In genomic region chr5:61371474-61371873, GRCh38 we compare ENCODE assay signal across 14 cellular contexts.
"Had no signal": no experiment of that assay in that cellular context is flagged by ENCODE, and none has a peak within 500 bp of the region (broad histone marks: within the 10 kb centered on the region; RNA-seq: fewer than 3 reads in every experiment).

No MANE protein-coding gene starts in this region.

- H3K4me3 Mint-ChIP-seq: activated naive CD4-positive, alpha-beta T cell treated with anti-CD3 and anti-CD28 coated beads, Interleukin-2, amount 10 ng/mL, durations not matched to agents 7 days and 5 days; naive thymus-derived CD8-positive, alpha-beta T cell; stimulated activated naive CD8-positive, alpha-beta T cell treated with anti-CD3 and anti-CD28 coated beads, Interleukin-15, Interleukin-2, amounts not matched to agents 100 ng/mL and 50 ng/mL, for 24 hours had no signal

- H3K9me3 ChIP-seq: colonic mucosa, mucosa of descending colon, sigmoid colon, thoracic aorta had no signal

- H3K27me3 Mint-ChIP-seq: activated naive CD4-positive, alpha-beta T cell treated with anti-CD3 and anti-CD28 coated beads, Interleukin-2, amount 10 ng/mL, durations not matched to agents 7 days and 5 days; naive thymus-derived CD8-positive, alpha-beta T cell; stimulated activated naive CD8-positive, alpha-beta T cell treated with anti-CD3 and anti-CD28 coated beads, Interleukin-15, Interleukin-2, amounts not matched to agents 100 ng/mL and 50 ng/mL, for 24 hours had no signal

- H3K36me3 Mint-ChIP-seq: activated naive CD4-positive, alpha-beta T cell treated with anti-CD3 and anti-CD28 coated beads, Interleukin-2, amount 10 ng/mL, durations not matched to agents 7 days and 5 days had no signal

- ATAC-seq: foreskin keratinocyte; naive thymus-derived CD8-positive, alpha-beta T cell had no signal

- DNase-seq: activated CD4-positive, alpha-beta T cell treated with anti-CD3 and anti-CD28 coated beads, Interleukin-2, amount 50 U/mL, for 1 hour; activated naive CD4-positive, alpha-beta T cell treated with anti-CD3 and anti-CD28 coated beads, Interleukin-2, amount 10 ng/mL, durations not matched to agents 7 days and 5 days; colonic mucosa; foreskin keratinocyte; mucosa of descending colon; naive thymus-derived CD8-positive, alpha-beta T cell; occipital lobe; sigmoid colon; stimulated activated CD4-positive, alpha-beta T cell treated with anti-CD3 and anti-CD28 coated beads, Interleukin-12 subunit alpha, Interleukin-12 subunit beta, amount 100 ng/mL, for 4 hours; stimulated activated CD4-positive, alpha-beta T cell treated with anti-CD3 and anti-CD28 coated beads, Interleukin-2, amount 100 ng/mL, for 48 hours; stimulated activated CD8-positive, alpha-beta memory T cell treated with anti-CD3 and anti-CD28 coated beads, Interleukin-4, amount 100 ng/mL, for 48 hours had no signal

- H3K4me1 Mint-ChIP-seq: activated naive CD4-positive, alpha-beta T cell treated with anti-CD3 and anti-CD28 coated beads, Interleukin-2, amount 10 ng/mL, durations not matched to agents 7 days and 5 days had no signal

- H3K27ac Mint-ChIP-seq: activated naive CD4-positive, alpha-beta T cell treated with anti-CD3 and anti-CD28 coated beads, Interleukin-2, amount 10 ng/mL, durations not matched to agents 7 days and 5 days; activated T-helper 2 cell treated with anti-CD3 and anti-CD28 coated beads, Interferon-gamma antibody, Interleukin-2, Interleukin-4, amounts not matched to agents 10 μg/mL and 5 μg/mL and 100 μg/mL, durations not matched to agents 14 hours and 24 hours and 36 hours; stimulated activated naive CD8-positive, alpha-beta T cell treated with anti-CD3 and anti-CD28 coated beads, Interleukin-15, Interleukin-2, amounts not matched to agents 100 ng/mL and 50 ng/mL, for 24 hours had no signal
